ENCODE assay signal across 8 cellular contexts in genomic region chr4:41256131-41256739, GRCh38. TPM values are rescaled to one million over a fixed set of nuclear protein-coding genes. Genes with fewer than 3 reads are reported as not detected.
A peak's percentile ranks its signal among the peaks of the same experiment; 100 is the strongest.
DNase-seq lines count a peak whose midpoint lies in the region; ATAC-seq and TF ChIP-seq lines count a peak whose summit lies in the region.

No MANE protein-coding gene starts in this region.

- H3K4me3 Mint-ChIP-seq in Caco-2 (ENCODE audit: unreplicated experiment) (peak overlapping the region; percentile 69), chondrocyte (ENCODE audit: unreplicated experiment) (peak overlapping the region; percentile 76), neural progenitor cell (peak overlapping the region; percentile 88)

- H3K27me3 Mint-ChIP-seq in Caco-2 (ENCODE audit: insufficient read depth, unreplicated experiment), result peaks cover 11% of the 10 kb centered on the region
- H3K27me3 Mint-ChIP-seq in chondrocyte (ENCODE audit: low read depth), result no peaks in the 10 kb centered on the region
- H3K27me3 Mint-ChIP-seq in neural progenitor cell (ENCODE audit: insufficient read depth, low read depth), result peaks cover 3% of the 10 kb centered on the region

- H2AFZ ChIP-seq in neural progenitor cell (replicated peaks) (peak overlapping the region; percentile 92), Karpas-422 (ENCODE audit: low read length) (no peak overlapping the region)

- CTCF ChIA-PET in Caco-2 (lab: Charles Lee), result interaction anchor here (0.9 to 1.6 kb wide), 4 partner anchors 42 to 362 kb away, joined by 3 to 5 read pairs (median 4); partner anchors contain the start of gene APBB2

- H3K27ac ChIP-seq in neural progenitor cell (no peak overlapping the region), Karpas-422 (ENCODE audit: low read length) (no peak overlapping the region)

- peaks cover 32% of the 10 kb centered on the region for H4K20me1 ChIP-seq in neural progenitor cell (ENCODE audit: low read depth)
- H4K20me1 ChIP-seq in Karpas-422 (ENCODE audit: insufficient read depth, low read depth, low read length), result no peaks in the 10 kb centered on the region

- H3K9ac ChIP-seq in neural progenitor cell (peak overlapping the region; percentile 10), Karpas-422 (ENCODE audit: low read length) (no peak overlapping the region)

- DNase-seq in Caco-2, result peak in 1 of 2 experiments; percentile 29
- peak; percentile 49 for DNase-seq in NAMALWA (ENCODE audit: low spot score)
- DNase-seq in chondrocyte (ENCODE audit: low spot score), result no peak
- DNase-seq in neural progenitor cell (ENCODE audit: low spot score), result peak; percentile 56
- DNase-seq in stimulated activated CD8-positive, alpha-beta memory T cell treated with anti-CD3 and anti-CD28 coated beads, Interleukin-4, amount 100 ng/mL, for 48 hours, result no peak
- DNase-seq in UCSD-AML1 (lab: John Stamatoyannopoulos, UW; ENCODE audit: unreplicated experiment), result no peak
- no peak for DNase-seq in Karpas-422

- H3K4me2 ChIP-seq in neural progenitor cell, result peak overlapping the region; percentile 99
- H3K4me2 ChIP-seq in Karpas-422 (ENCODE audit: low read depth, low read length, poor library complexity, severe bottlenecking), result no peak overlapping the region

- no peaks in the 10 kb centered on the region for H3K9me3 ChIP-seq in Caco-2
- H3K9me3 ChIP-seq in neural progenitor cell (ENCODE audit: low read depth), result no peaks in the 10 kb centered on the region
- no peaks in the 10 kb centered on the region for H3K9me3 ChIP-seq in Karpas-422 (ENCODE audit: low read length)

- intact Hi-C loops in Caco-2 (cut with micrococcal nuclease; ENCODE audit: unreplicated experiment), result loop anchor here (1.0 kb wide), 1 partner anchor 40 kb away; no protein-coding TSS in a partner anchor

- TF ChIP-seq CTCF in Caco-2 (IDR thresholded peaks at IDR 0.05; ENCODE audit: insufficient read depth in 1 of 2, low read depth in 1 of 2, low read length in 1 of 2, severe bottlenecking in 1 of 2, unreplicated experiment in 1 of 2) (no peak), chondrocyte (IDR thresholded peaks at IDR 0.05) (peak; percentile 33), neural progenitor cell (IDR thresholded peaks at IDR 0.05) (no peak)

- H3F3A ChIP-seq in neural progenitor cell (ENCODE audit: low read depth), result peaks cover 25% of the 10 kb centered on the region

- H3K27ac Mint-ChIP-seq in Caco-2 (ENCODE audit: unreplicated experiment), result peak overlapping the region; percentile 82
- H3K27ac Mint-ChIP-seq in chondrocyte (ENCODE audit: unreplicated experiment), result peak overlapping the region; percentile 94
- peak overlapping the region; percentile 42 for H3K27ac Mint-ChIP-seq in neural progenitor cell

- ATAC-seq in GM21723 (IDR thresholded peaks at IDR 0.05; ENCODE audit: unreplicated experiment), result no peak

- H3K4me1 ChIP-seq in Caco-2 (peaks cover 13% of the 10 kb centered on the region), neural progenitor cell (peaks cover 26% of the 10 kb centered on the region), Karpas-422 (ENCODE audit: low read length) (no peaks in the 10 kb centered on the region)

- H3K36me3 ChIP-seq in Caco-2 (ENCODE audit: control insufficient read depth, insufficient read depth, low read length) (no peaks in the 10 kb centered on the region), neural progenitor cell (peaks cover 7% of the 10 kb centered on the region), Karpas-422 (ENCODE audit: insufficient read depth, low read length) (no peaks in the 10 kb centered on the region)

- H3K4me3 ChIP-seq in Caco-2 (ENCODE audit: low read depth, low read length), result peak overlapping the region; percentile 63
- H3K4me3 ChIP-seq in neural progenitor cell, result peak overlapping the region; percentile 94
- H3K4me3 ChIP-seq in Karpas-422 (ENCODE audit: low read length), result no peak overlapping the region

- H3K4me1 Mint-ChIP-seq in Caco-2 (ENCODE audit: low read depth, unreplicated experiment), result peaks cover 17% of the 10 kb centered on the region
- peaks cover 37% of the 10 kb centered on the region for H3K4me1 Mint-ChIP-seq in chondrocyte (ENCODE audit: low read depth)
- peaks cover 24% of the 10 kb centered on the region for H3K4me1 Mint-ChIP-seq in neural progenitor cell

- no peaks in the 10 kb centered on the region for H3K9me3 Mint-ChIP-seq in Caco-2 (ENCODE audit: unreplicated experiment)
- H3K9me3 Mint-ChIP-seq in chondrocyte (ENCODE audit: low read depth), result no peaks in the 10 kb centered on the region
- H3K9me3 Mint-ChIP-seq in neural progenitor cell, result no peaks in the 10 kb centered on the region

- H3K36me3 Mint-ChIP-seq in Caco-2 (ENCODE audit: insufficient read depth, unreplicated experiment) (peaks cover 21% of the 10 kb centered on the region), chondrocyte (ENCODE audit: low read depth) (peaks cover 13% of the 10 kb centered on the region), neural progenitor cell (peaks cover 7% of the 10 kb centered on the region)

- H3K27me3 ChIP-seq in Caco-2 (replicated peaks; ENCODE audit: control insufficient read depth, insufficient read depth, low read length), result no peaks in the 10 kb centered on the region
- H3K27me3 ChIP-seq in neural progenitor cell, result no peaks in the 10 kb centered on the region
- H3K27me3 ChIP-seq in Karpas-422 (ENCODE audit: low read length), result no peaks in the 10 kb centered on the region

- BruUV-seq in Caco-2 (replicated peaks; lab: Mats Ljungman, UMichigan), result TSS peak; percentile 99

- POLR2A ChIA-PET in Caco-2 (lab: Charles Lee), result interaction anchor here (0.6 to 1.8 kb wide), 4 partner anchors 33 to 70 kb away, joined by 3 to 9 read pairs (median 4); partner anchors contain the start of gene APBB2

- H3K79me2 ChIP-seq in neural progenitor cell (ENCODE audit: low read depth) (peaks cover 39% of the 10 kb centered on the region), Karpas-422 (ENCODE audit: low read length) (no peaks in the 10 kb centered on the region)

- H3K9me2 ChIP-seq in Karpas-422 (replicated peaks; ENCODE audit: insufficient read depth, low read length), result no peaks in the 10 kb centered on the region

RNA-seq across cellular contexts. Expression of gene UCHL1, which starts 0.5 kb away (rescaled TPM):
- total RNA-seq in Caco-2 (2022), result 198 and 233 TPM in 2 replicates
- total RNA-seq in chondrocyte, result 771 to 856 TPM (median 807 TPM) in 3 replicates
- 535 and 638 TPM in 2 replicates for total RNA-seq in neural progenitor cell (ENCODE audit: low replicate concordance)
- 0.58 TPM in 1 of 2 replicates, not detected in the other for total RNA-seq in Karpas-422 (2014; rRNA removed; shearing (Covaris generic); ENCODE audit: low replicate concordance)

RNA-seq across cellular contexts. Expression of gene APBB2, which starts 41.9 kb away (rescaled TPM):
- 80.7 and 88.6 TPM in 2 replicates for total RNA-seq in Caco-2 (2022)
- 111 to 192 TPM (median 119 TPM) in 3 replicates for total RNA-seq in chondrocyte
- 44.3 and 83.2 TPM in 2 replicates for total RNA-seq in neural progenitor cell (ENCODE audit: low replicate concordance)
- 3.7 and 6.7 TPM in 2 replicates for total RNA-seq in Karpas-422 (2014; rRNA removed; shearing (Covaris generic); ENCODE audit: low replicate concordance)

Comparison
In these comparisons a context has a peak if more than half of its experiments do, and no peak if none do; other contexts are left out.
1. DNase-seq: peak in NAMALWA (single experiment) and neural progenitor cell (single experiment); none in chondrocyte (single experiment), stimulated activated CD8-positive, alpha-beta memory T cell treated with anti-CD3 and anti-CD28 coated beads, Interleukin-4, amount 100 ng/mL, for 48 hours (single experiment), UCSD-AML1 (single experiment) and Karpas-422 (single experiment).
2. H3K27ac Mint-ChIP-seq: peak in every context shown above with its lines; median percentile 94 in chondrocyte; 82 in Caco-2; 42 in neural progenitor cell.
3. RNA of gene UCHL1, which starts 0.5 kb away (total RNA-seq): 771 to 856 TPM in chondrocyte, 535 to 638 TPM in neural progenitor cell and 198 to 233 TPM in Caco-2; 0.58 TPM in Karpas-422; every median in the first group is over 100 times any median in the second.
4. Peak in every context shown above with its lines, with median percentiles within 50 percentile points of each other: H3K4me3 Mint-ChIP-seq.